In genomic region chr2:9771481-9772017, GRCh38 we compare ENCODE assay signal across 8 cellular contexts.
DNase-seq lines count a peak whose midpoint lies in the region; ATAC-seq and TF ChIP-seq lines count a peak whose summit lies in the region.
"Had no signal": no experiment of that assay in that cellular context is flagged by ENCODE, and none has a peak within 500 bp of the region (broad histone marks: within the 10 kb centered on the region; RNA-seq: fewer than 3 reads in every experiment).

No MANE protein-coding gene starts in this region.

- H3K27ac Mint-ChIP-seq in HFFc6, result peak overlapping the region; percentile 52
- H3K27ac Mint-ChIP-seq in activated T-helper 17 cell treated with anti-CD3 and anti-CD28 coated beads, Interleukin-2, amount 50 U/mL, for 72 hours, result peak overlapping the region; percentile 43

- ATAC-seq in activated T-helper 17 cell treated with anti-CD3 and anti-CD28 coated beads, Interleukin-2, amount 50 U/mL, for 72 hours (replicated peaks), result no peak
- ATAC-seq in left cardiac atrium (peak; percentile 15 to 28), GM19397 (IDR thresholded peaks at IDR 0.05; ENCODE audit: unreplicated experiment) (no peak)
- ATAC-seq: left colon had no signal

- DNase-seq in HFFc6 (peak; percentile 69), left cardiac atrium (peak; percentile 45), suprapubic skin (ENCODE audit: low spot score in 2 of 2) (peak; percentile 76 to 80), activated gamma-delta T cell (lab: John Stamatoyannopoulos, UW) (no peak), OCI-LY7 (ENCODE audit: low spot score) (no peak)
- DNase-seq: left colon had no signal

- H3K79me2 ChIP-seq in OCI-LY7 (ENCODE audit: insufficient read depth, low read depth, low read length), result no peaks in the 10 kb centered on the region

- WGBS in suprapubic skin, result 45% methylated on average over 5 of the region's 8 CpGs

- BruUV-seq in OCI-LY7 (replicated peaks; lab: Mats Ljungman, UMichigan), result no TSS peak

- no peaks in the 10 kb centered on the region for H3K9me2 ChIP-seq in OCI-LY7 (ENCODE audit: insufficient read depth, low read length)

- POLR2A ChIA-PET in OCI-LY7 (lab: Charles Lee), result interaction anchor here (1.0 kb wide), 1 partner anchor 19 kb away, joined by 3 read pairs; no protein-coding TSS in a partner anchor

- no peaks in the 10 kb centered on the region for H3K9me3 Mint-ChIP-seq in HFFc6
- no peaks in the 10 kb centered on the region for H3K9me3 Mint-ChIP-seq in activated T-helper 17 cell treated with anti-CD3 and anti-CD28 coated beads, Interleukin-2, amount 50 U/mL, for 72 hours

- no peak for TF ChIP-seq EP300 in suprapubic skin (IDR thresholded peaks at IDR 0.05)

- H4K20me1 ChIP-seq in OCI-LY7 (ENCODE audit: insufficient read depth, low read length), result no peaks in the 10 kb centered on the region

- H3K4me2 ChIP-seq in OCI-LY7 (ENCODE audit: low read length), result no peak overlapping the region

- peaks cover 13% of the 10 kb centered on the region for H3K27me3 Mint-ChIP-seq in HFFc6 (ENCODE audit: insufficient read depth)
- H3K27me3 Mint-ChIP-seq in activated T-helper 17 cell treated with anti-CD3 and anti-CD28 coated beads, Interleukin-2, amount 50 U/mL, for 72 hours, result no peaks in the 10 kb centered on the region

- H3K4me1 ChIP-seq in suprapubic skin, result peaks cover 61% of the 10 kb centered on the region
- H3K4me1 ChIP-seq in OCI-LY7 (ENCODE audit: insufficient read depth, low read length, poor library complexity, severe bottlenecking), result no peaks in the 10 kb centered on the region

- CTCF ChIA-PET in OCI-LY7 (lab: Charles Lee; ENCODE audit: unreplicated experiment), result interaction anchor here (0.8 kb wide), 1 partner anchor 28 kb away, joined by 3 read pairs; no protein-coding TSS in a partner anchor

- intact Hi-C loops in left cardiac atrium (cut with DNase I) (no loop called here), OCI-LY7 (cut with micrococcal nuclease; ENCODE audit: unreplicated experiment) (no loop called here)

- no peak overlapping the region for H3K4me3 ChIP-seq in suprapubic skin
- H3K4me3 ChIP-seq in OCI-LY7 (ENCODE audit: low read depth, low read length, poor library complexity, severe bottlenecking), result no peak overlapping the region

- H3K9me3 ChIP-seq in suprapubic skin (no peaks in the 10 kb centered on the region), OCI-LY7 (ENCODE audit: low read length) (no peaks in the 10 kb centered on the region)

- H3K27ac ChIP-seq in suprapubic skin (peak overlapping the region; percentile 74), OCI-LY7 (ENCODE audit: low read depth, low read length, poor library complexity, severe bottlenecking) (no peak overlapping the region)

- no peak for TF ChIP-seq POLR2A in suprapubic skin (IDR thresholded peaks at IDR 0.05)

- peaks cover 18% of the 10 kb centered on the region for H3K4me1 Mint-ChIP-seq in HFFc6 (ENCODE audit: low read depth)
- peaks cover 18% of the 10 kb centered on the region for H3K4me1 Mint-ChIP-seq in activated T-helper 17 cell treated with anti-CD3 and anti-CD28 coated beads, Interleukin-2, amount 50 U/mL, for 72 hours

- H2AFZ ChIP-seq in OCI-LY7 (ENCODE audit: low read length), result no peak overlapping the region

- TF ChIP-seq CTCF in HFFc6 (IDR thresholded peaks at IDR 0.05), result peak; percentile 41; the same call in 1 of the 2 replicates
- peak in 1 of 2 donors; percentile 6 for TF ChIP-seq CTCF in suprapubic skin (IDR thresholded peaks at IDR 0.05)
- TF ChIP-seq CTCF in OCI-LY7 (conservative IDR thresholded peaks at IDR 0.05; ENCODE audit: low read length), result no peak

- no peak overlapping the region for H3K4me3 Mint-ChIP-seq in HFFc6
- no peak overlapping the region for H3K4me3 Mint-ChIP-seq in activated T-helper 17 cell treated with anti-CD3 and anti-CD28 coated beads, Interleukin-2, amount 50 U/mL, for 72 hours

- H3K36me3 Mint-ChIP-seq in HFFc6 (ENCODE audit: low read depth), result no peaks in the 10 kb centered on the region
- no peaks in the 10 kb centered on the region for H3K36me3 Mint-ChIP-seq in activated T-helper 17 cell treated with anti-CD3 and anti-CD28 coated beads, Interleukin-2, amount 50 U/mL, for 72 hours (ENCODE audit: low read depth)

- no peaks in the 10 kb centered on the region for H3K36me3 ChIP-seq in suprapubic skin
- no peaks in the 10 kb centered on the region for H3K36me3 ChIP-seq in OCI-LY7 (ENCODE audit: insufficient read depth, low read length)

- no peaks in the 10 kb centered on the region for H3K27me3 ChIP-seq in suprapubic skin

Comparison
In these comparisons a context has a peak if more than half of its experiments do, and no peak if none do; other contexts are left out.
1. DNase-seq: peak in HFFc6 (single experiment), left cardiac atrium (single experiment) and suprapubic skin (2 of 2); none in activated gamma-delta T cell (single experiment) and OCI-LY7 (single experiment).
2. ATAC-seq: peak in left cardiac atrium (2 of 2); none in activated T-helper 17 cell treated with anti-CD3 and anti-CD28 coated beads, Interleukin-2, amount 50 U/mL, for 72 hours (single experiment) and GM19397 (single experiment).